Comparison of ENCODE assay signal across 8 cellular contexts in genomic region chr6:149545754-149546471, GRCh38. TPM values are rescaled to one million over a fixed set of nuclear protein-coding genes. Genes with fewer than 3 reads are reported as not detected.
A peak's percentile ranks its signal among the peaks of the same experiment; 100 is the strongest.
DNase-seq lines count a peak whose midpoint lies in the region; ATAC-seq lines count a peak whose summit lies in the region.

TSS of gene PPIL4 (minus strand) at chr6:149546043. CDS start at chr6:149546005, 38 bp downstream.

- H3K4me3 ChIP-seq in endocrine pancreas (ENCODE audit: control insufficient read depth, insufficient read depth, low read length) = peak within 1 kb of the TSS; percentile 94

- H3K9me3 Mint-ChIP-seq in activated CD8-positive, alpha-beta memory T cell treated with anti-CD3 and anti-CD28 coated beads, Interleukin-2, amount 10 ng/mL, durations not matched to agents 7 days and 5 days (ENCODE audit: low read depth) = no peaks in the 10 kb centered on the region

- ATAC-seq in GM21360 (IDR thresholded peaks at IDR 0.05; ENCODE audit: unreplicated experiment) = peak; percentile 87
- ATAC-seq in activated CD8-positive, alpha-beta memory T cell treated with anti-CD3 and anti-CD28 coated beads, Interleukin-2, amount 10 ng/mL, durations not matched to agents 7 days and 5 days = peak; percentile 86

- no peaks in the 10 kb centered on the region for H3K36me3 ChIP-seq in endocrine pancreas (ENCODE audit: control insufficient read depth, insufficient read depth, low read length)

- no peaks in the 10 kb centered on the region for H3K27me3 ChIP-seq in endocrine pancreas (ENCODE audit: control insufficient read depth, insufficient read depth, low read length)

- H3K9ac ChIP-seq in endocrine pancreas (ENCODE audit: control insufficient read depth, insufficient read depth, low read length) = peak within 1 kb of the TSS; percentile 96

- DNase-seq in Caki2 (ENCODE audit: low read depth) (peak; percentile 94), HT1080 (ENCODE audit: low read depth) (peak; percentile 95), NOMO-1 treated with dmso at 0.1 percent for 144 hours (lab: John Stamatoyannopoulos, UW; ENCODE audit: unreplicated experiment) (peak; percentile 89), mesenteric fat pad (ENCODE audit: low spot score) (peak; percentile 100)
- peak; percentile 97 for DNase-seq in activated CD8-positive, alpha-beta memory T cell treated with anti-CD3 and anti-CD28 coated beads, Interleukin-2, amount 10 ng/mL, durations not matched to agents 7 days and 5 days
- peak; percentile 97 for DNase-seq in stimulated activated CD8-positive, alpha-beta memory T cell treated with anti-CD3 and anti-CD28 coated beads, Interleukin-15, amount 100 ng/mL, for 24 hours (ENCODE audit: low read depth)

- no peaks in the 10 kb centered on the region for H3K27me3 Mint-ChIP-seq in activated CD8-positive, alpha-beta memory T cell treated with anti-CD3 and anti-CD28 coated beads, Interleukin-2, amount 10 ng/mL, durations not matched to agents 7 days and 5 days

- H3K4me1 ChIP-seq in endocrine pancreas (ENCODE audit: control insufficient read depth, insufficient read depth, low read length) = peaks cover 17% of the 10 kb centered on the region

- H3K36me3 Mint-ChIP-seq in activated CD8-positive, alpha-beta memory T cell treated with anti-CD3 and anti-CD28 coated beads, Interleukin-2, amount 10 ng/mL, durations not matched to agents 7 days and 5 days = peaks cover 2% of the 10 kb centered on the region

- H3K4me1 Mint-ChIP-seq in activated CD8-positive, alpha-beta memory T cell treated with anti-CD3 and anti-CD28 coated beads, Interleukin-2, amount 10 ng/mL, durations not matched to agents 7 days and 5 days = peaks cover 37% of the 10 kb centered on the region

- CTCF ChIA-PET in activated CD8-positive, alpha-beta memory T cell treated with anti-CD3 and anti-CD28 coated beads, Interleukin-2, amount 10 ng/mL, durations not matched to agents 7 days and 5 days (lab: Charles Lee) = interaction anchor here (0.6 to 9.3 kb wide), 19 partner anchors 9 to 822 kb away, joined by 3 to 90 read pairs (median 4); partner anchors contain the start of genes GINM1, KATNA1 and LATS1

- in situ Hi-C loops in Caki2 (cut with HindIII; ENCODE audit: low pct_unique_long_range_greater_than_20kb, low sequenced_read_pairs) = no loop called here

- H3K27ac Mint-ChIP-seq in activated CD8-positive, alpha-beta memory T cell treated with anti-CD3 and anti-CD28 coated beads, Interleukin-2, amount 10 ng/mL, durations not matched to agents 7 days and 5 days = peak within 1 kb of the TSS; percentile 99

- peak within 1 kb of the TSS; percentile 99 for H3K4me3 Mint-ChIP-seq in activated CD8-positive, alpha-beta memory T cell treated with anti-CD3 and anti-CD28 coated beads, Interleukin-2, amount 10 ng/mL, durations not matched to agents 7 days and 5 days

- H3K9me3 ChIP-seq in endocrine pancreas (ENCODE audit: control insufficient read depth, low read length) = no peaks in the 10 kb centered on the region

RNA-seq across cellular contexts. Expression of gene PPIL4, which starts in this region (rescaled TPM):
- 24.2 and 40.2 TPM in 2 replicates for total RNA-seq in Caki2 (2014; rRNA removed; shearing (Covaris generic); ENCODE audit: low replicate concordance)
- total RNA-seq in HT1080 (2014; rRNA removed; shearing (Covaris generic)) = 15.1 and 16.9 TPM in 2 replicates
- polyA plus RNA-seq in HT1080 (2015; cell fraction: cytosol; rRNA removed) = 17.0 and 24.0 TPM in 2 replicates
- polyA plus RNA-seq in HT1080 (2015; cell fraction: nucleus; rRNA removed) = 30.1 and 32.7 TPM in 2 replicates
- total RNA-seq in activated CD8-positive, alpha-beta memory T cell treated with anti-CD3 and anti-CD28 coated beads, Interleukin-2, amount 10 ng/mL, durations not matched to agents 7 days and 5 days = 10 to 100 TPM; 17.8 to 18.7 TPM
- total RNA-seq in mesenteric fat pad = 23.0 TPM

Comparison
In these comparisons a context has a peak if more than half of its experiments do, and no peak if none do; other contexts are left out.
1. Peak in every context shown above with its lines: DNase-seq, ATAC-seq and H3K4me3 ChIP-seq.